1 cellular context compared by ENCODE assay signal in the genomic region with DNA sequence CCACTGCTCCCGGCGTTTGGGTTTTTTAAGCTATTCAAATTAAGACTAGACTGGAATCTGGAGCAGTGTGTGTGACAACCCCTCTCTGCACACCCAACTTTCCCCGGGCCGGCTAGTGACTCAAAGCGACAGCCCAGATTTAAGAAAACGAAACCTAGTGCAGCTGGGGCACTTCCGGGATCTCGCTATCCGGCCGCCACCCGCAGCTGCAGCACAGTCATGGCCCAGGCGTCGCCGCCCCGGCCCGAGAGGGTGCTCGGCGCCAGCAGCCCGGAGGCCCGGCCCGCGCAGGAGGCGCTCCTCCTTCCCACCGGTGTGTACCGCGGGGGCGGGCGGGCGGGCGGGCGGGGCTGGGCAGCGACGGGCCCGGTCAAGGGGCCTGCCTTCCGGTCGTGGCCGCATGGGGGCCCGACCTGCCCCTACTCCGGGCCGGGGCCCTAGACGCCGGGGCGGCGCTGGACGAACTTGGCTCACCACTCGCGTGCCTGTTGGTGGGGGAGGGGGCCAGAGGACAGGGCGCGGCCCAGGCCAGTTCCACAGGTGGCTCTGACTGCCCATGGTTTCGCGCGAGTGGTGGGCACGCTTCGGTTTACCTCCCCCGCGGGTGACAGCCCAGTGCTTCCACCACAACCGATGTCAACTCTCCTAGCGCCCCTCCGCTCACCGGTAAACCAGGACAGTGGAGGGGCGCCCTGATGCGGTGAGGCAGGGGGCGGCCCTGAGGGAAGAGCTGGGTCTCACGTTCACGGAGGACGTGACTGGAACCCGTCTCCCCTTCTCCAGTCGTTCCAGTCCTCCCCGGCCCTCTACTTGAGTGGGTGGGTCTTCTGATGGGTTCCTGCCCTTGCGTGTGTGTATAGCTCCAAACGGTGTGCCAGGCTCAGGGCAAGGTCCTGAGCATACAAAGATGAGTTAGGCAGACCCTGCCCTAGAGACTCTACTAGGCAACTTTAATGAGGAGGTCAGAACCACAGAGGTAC.
A peak's percentile ranks its signal among the peaks of the same experiment; 100 is the strongest.
TF ChIP-seq lines count a peak whose summit lies in the region.

PHF11 (plus strand) TSS at position 171 of the 980 bp plus-strand sequence; CDS start at position 220, 49 bp downstream.

TF ChIP-seq in HepG2, 621 proteins besides CTCF, POLR2A, EP300 and RAD21 (continued from another document):
- TF ChIP-seq ZBTB40 (IDR thresholded peaks at IDR 0.05) = no peak
- peak; percentile 33; the same call in 1 of the 2 replicates for TF ChIP-seq ZBTB40 (CRISPR knock-in tag; IDR thresholded peaks at IDR 0.05)
- no peak for TF ChIP-seq ZNF619 (CRISPR knock-in tag; IDR thresholded peaks at IDR 0.05)
- no peak for TF ChIP-seq SAFB2 (CRISPR knock-in tag; IDR thresholded peaks at IDR 0.05; ENCODE audit: borderline replicate concordance, low read depth)
- no peak for TF ChIP-seq ZNF253 (CRISPR knock-in tag; IDR thresholded peaks at IDR 0.05; ENCODE audit: borderline replicate concordance)
- TF ChIP-seq NONO (IDR thresholded peaks at IDR 0.05) = no peak
- peak; percentile 72 for TF ChIP-seq NONO (CRISPR knock-in tag; conservative IDR thresholded peaks at IDR 0.05)
- no peak for TF ChIP-seq KDM5A (IDR thresholded peaks at IDR 0.05; ENCODE audit: borderline replicate concordance, low read length)
- peak; percentile 84 for TF ChIP-seq ZNF639 (CRISPR knock-in tag; conservative IDR thresholded peaks at IDR 0.05)
- TF ChIP-seq, protein P1, sequence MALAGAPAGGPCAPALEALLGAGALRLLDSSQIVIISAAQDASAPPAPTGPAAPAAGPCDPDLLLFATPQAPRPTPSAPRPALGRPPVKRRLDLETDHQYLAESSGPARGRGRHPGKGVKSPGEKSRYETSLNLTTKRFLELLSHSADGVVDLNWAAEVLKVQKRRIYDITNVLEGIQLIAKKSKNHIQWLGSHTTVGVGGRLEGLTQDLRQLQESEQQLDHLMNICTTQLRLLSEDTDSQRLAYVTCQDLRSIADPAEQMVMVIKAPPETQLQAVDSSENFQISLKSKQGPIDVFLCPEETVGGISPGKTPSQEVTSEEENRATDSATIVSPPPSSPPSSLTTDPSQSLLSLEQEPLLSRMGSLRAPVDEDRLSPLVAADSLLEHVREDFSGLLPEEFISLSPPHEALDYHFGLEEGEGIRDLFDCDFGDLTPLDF (CRISPR knock-in tag; IDR thresholded peaks at IDR 0.05) = no peak
- no peak for TF ChIP-seq ZNF256 (CRISPR knock-in tag; conservative IDR thresholded peaks at IDR 0.05)
- no peak for TF ChIP-seq AGO1 (IDR thresholded peaks at IDR 0.05; ENCODE audit: low read depth, low read length, poor library complexity, severe bottlenecking)
- TF ChIP-seq SRSF9 (IDR thresholded peaks at IDR 0.05; ENCODE audit: borderline replicate concordance, insufficient read depth, low read depth, low read length, poor library complexity, severe bottlenecking) = no peak
- TF ChIP-seq HNF4G (IDR thresholded peaks at IDR 0.05; ENCODE audit: borderline replicate concordance, low read depth, low read length) = no peak
- 0 out of 2 replicates have a peak, but pooled peaks have one; percentile 24 for TF ChIP-seq HNF4G (CRISPR knock-in tag; IDR thresholded peaks at IDR 0.05; ENCODE audit: borderline replicate concordance, low read depth)
- peak; percentile 48 for TF ChIP-seq ZNF121 (CRISPR knock-in tag; IDR thresholded peaks at IDR 0.05)
- peak; percentile 44 for TF ChIP-seq KMT2B (CRISPR knock-in tag; IDR thresholded peaks at IDR 0.05)
- 0 out of 2 replicates have a peak, but pooled peaks have one; percentile 13 for TF ChIP-seq HMG20B (CRISPR knock-in tag; conservative IDR thresholded peaks at IDR 0.05)
- 0 out of 2 replicates have a peak, but pooled peaks have one; percentile 55 for TF ChIP-seq ZNF430 (CRISPR knock-in tag; IDR thresholded peaks at IDR 0.05)
- TF ChIP-seq HHEX (CRISPR knock-in tag; IDR thresholded peaks at IDR 0.05) = no peak
- peak; percentile 54; the same call in 1 of the 2 replicates for TF ChIP-seq CSRNP1 (CRISPR knock-in tag; IDR thresholded peaks at IDR 0.05)
- TF ChIP-seq NR3C1 (CRISPR knock-in tag; IDR thresholded peaks at IDR 0.05) = no peak
